ENCODE assay signal across 2 cellular contexts in genomic region chr17:63490321-63490720, GRCh38.
TF ChIP-seq lines count a peak whose summit lies in the region.

No MANE protein-coding gene starts in this region.

TF ChIP-seq in HCT116, 20 proteins besides CTCF, POLR2A, EP300 and RAD21:
- no peak for TF ChIP-seq FOSL1 (IDR thresholded peaks at IDR 0.05; ENCODE audit: low read depth)
- no peak for TF ChIP-seq SRF (IDR thresholded peaks at IDR 0.05; ENCODE audit: low read depth)
- no peak for TF ChIP-seq ZFX (IDR thresholded peaks at IDR 0.05)
- no peak for TF ChIP-seq EZH2 (IDR thresholded peaks at IDR 0.05)
- TF ChIP-seq REST (IDR thresholded peaks at IDR 0.05; ENCODE audit: low read depth): no peak
- TF ChIP-seq SP1 (IDR thresholded peaks at IDR 0.05; ENCODE audit: low read depth): no peak
- TF ChIP-seq POLR2AphosphoS5 (IDR thresholded peaks at IDR 0.05; ENCODE audit: low read depth, low read length): no peak
- no peak for TF ChIP-seq ATF3 (IDR thresholded peaks at IDR 0.05)
- no peak for TF ChIP-seq YY1 (IDR thresholded peaks at IDR 0.05; ENCODE audit: extremely low read depth, insufficient replicate concordance, low read depth, low read length)
- no peak for TF ChIP-seq TCF7L2 (IDR thresholded peaks at IDR 0.05; ENCODE audit: borderline replicate concordance, extremely low read depth, insufficient read depth, insufficient read length)
- TF ChIP-seq EZH2phosphoT487 (IDR thresholded peaks at IDR 0.05; ENCODE audit: borderline replicate concordance): no peak
- no peak for TF ChIP-seq JUND (IDR thresholded peaks at IDR 0.05)
- TF ChIP-seq EGR1 (IDR thresholded peaks at IDR 0.05; ENCODE audit: low read depth): no peak

TF ChIP-seq in WTC11, 78 proteins besides CTCF, POLR2A, EP300 and RAD21:
- TF ChIP-seq TP53 (CRISPR knock-in tag; IDR thresholded peaks at IDR 0.05) (no peak), ERG (CRISPR knock-in tag; IDR thresholded peaks at IDR 0.05) (no peak), MYBL2 (CRISPR knock-in tag; IDR thresholded peaks at IDR 0.05) (no peak), ETV6 (CRISPR knock-in tag; IDR thresholded peaks at IDR 0.05) (no peak), SOX15 (CRISPR knock-in tag; IDR thresholded peaks at IDR 0.05) (no peak), USF2 (CRISPR knock-in tag; IDR thresholded peaks at IDR 0.05) (no peak), USF1 (CRISPR knock-in tag; IDR thresholded peaks at IDR 0.05) (no peak), ZNF281 (CRISPR knock-in tag; IDR thresholded peaks at IDR 0.05) (no peak), MLX (CRISPR knock-in tag; IDR thresholded peaks at IDR 0.05) (no peak), SMAD3 (CRISPR knock-in tag; IDR thresholded peaks at IDR 0.05; ENCODE audit: borderline replicate concordance) (no peak), EMX1 (CRISPR knock-in tag; IDR thresholded peaks at IDR 0.05) (no peak), AFF4 (CRISPR knock-in tag; IDR thresholded peaks at IDR 0.05; ENCODE audit: borderline replicate concordance) (no peak), GRHL2 (CRISPR knock-in tag; IDR thresholded peaks at IDR 0.05; ENCODE audit: insufficient replicate concordance, severe bottlenecking) (no peak), ATF2 (CRISPR knock-in tag; IDR thresholded peaks at IDR 0.05; ENCODE audit: borderline replicate concordance, low read depth) (no peak), NR2C2 (CRISPR knock-in tag; IDR thresholded peaks at IDR 0.05) (no peak), ZNF512 (CRISPR knock-in tag; IDR thresholded peaks at IDR 0.05; ENCODE audit: borderline replicate concordance) (no peak)
